ENCODE assay signal across 1 cellular context in genomic region chr1:219907772-219908070, GRCh38.
A peak's percentile ranks its signal among the peaks of the same experiment; 100 is the strongest.
TF ChIP-seq lines count a peak whose summit lies in the region.

No MANE protein-coding gene starts in this region.

TF ChIP-seq in K562, 482 proteins besides CTCF, POLR2A, EP300 and RAD21 (continued from another document and continues in another):
- TF ChIP-seq PRDM10 (IDR thresholded peaks at IDR 0.05; ENCODE audit: partially characterized antibody) (no peak), MLX (CRISPR knock-in tag; conservative IDR thresholded peaks at IDR 0.05) (no peak), CEBPZ (IDR thresholded peaks at IDR 0.05; ENCODE audit: borderline replicate concordance, low read depth, low read length) (no peak), FUS (optimal IDR thresholded peaks at IDR 0.05; ENCODE audit: low read depth, low read length) (no peak), HDAC2 (IDR thresholded peaks at IDR 0.05) (no peak), CBX2 (IDR thresholded peaks at IDR 0.05; ENCODE audit: insufficient read depth, low read length, poor library complexity, severe bottlenecking) (no peak), TOE1 (IDR thresholded peaks at IDR 0.05; ENCODE audit: borderline replicate concordance) (no peak), TOE1 (CRISPR knock-in tag; IDR thresholded peaks at IDR 0.05; ENCODE audit: borderline replicate concordance, low read depth) (no peak), CCAR2 (IDR thresholded peaks at IDR 0.05; ENCODE audit: low read depth, low read length) (no peak), CHCHD3 (CRISPR knock-in tag; IDR thresholded peaks at IDR 0.05) (no peak), KLF16 (IDR thresholded peaks at IDR 0.05) (no peak), DNMT1 (IDR thresholded peaks at IDR 0.05) (0 out of 2 replicates have a peak, but pooled peaks have one; percentile 3), HDAC3 (IDR thresholded peaks at IDR 0.05; ENCODE audit: borderline replicate concordance, partially characterized antibody) (no peak), NRF1 (conservative IDR thresholded peaks at IDR 0.05 in 1 of 2, IDR thresholded peaks at IDR 0.05 in 1 of 2) (peak in 1 of 2 experiments; percentile 40; a peak in 2 of 4 replicates), FOXJ2 (tag; IDR thresholded peaks at IDR 0.05) (no peak), ZNF449 (CRISPR knock-in tag; IDR thresholded peaks at IDR 0.05) (no peak), ZSCAN32 (CRISPR knock-in tag; IDR thresholded peaks at IDR 0.05) (no peak), MEIS2 (IDR thresholded peaks at IDR 0.05; ENCODE audit: partially characterized antibody) (no peak), KDM5B (IDR thresholded peaks at IDR 0.05; ENCODE audit: insufficient replicate concordance, low read depth, low read length) (no peak), NR0B1 (IDR thresholded peaks at IDR 0.05; ENCODE audit: partially characterized antibody) (no peak), POLR2B (IDR thresholded peaks at IDR 0.05; ENCODE audit: low read depth, partially characterized antibody) (no peak), ZBTB40 (IDR thresholded peaks at IDR 0.05) (no peak), ZBTB40 (CRISPR knock-in tag; IDR thresholded peaks at IDR 0.05) (no peak), ZNF436 (CRISPR knock-in tag; IDR thresholded peaks at IDR 0.05) (no peak)
